Comparison of ENCODE assay signal across 8 cellular contexts in the genomic region with DNA sequence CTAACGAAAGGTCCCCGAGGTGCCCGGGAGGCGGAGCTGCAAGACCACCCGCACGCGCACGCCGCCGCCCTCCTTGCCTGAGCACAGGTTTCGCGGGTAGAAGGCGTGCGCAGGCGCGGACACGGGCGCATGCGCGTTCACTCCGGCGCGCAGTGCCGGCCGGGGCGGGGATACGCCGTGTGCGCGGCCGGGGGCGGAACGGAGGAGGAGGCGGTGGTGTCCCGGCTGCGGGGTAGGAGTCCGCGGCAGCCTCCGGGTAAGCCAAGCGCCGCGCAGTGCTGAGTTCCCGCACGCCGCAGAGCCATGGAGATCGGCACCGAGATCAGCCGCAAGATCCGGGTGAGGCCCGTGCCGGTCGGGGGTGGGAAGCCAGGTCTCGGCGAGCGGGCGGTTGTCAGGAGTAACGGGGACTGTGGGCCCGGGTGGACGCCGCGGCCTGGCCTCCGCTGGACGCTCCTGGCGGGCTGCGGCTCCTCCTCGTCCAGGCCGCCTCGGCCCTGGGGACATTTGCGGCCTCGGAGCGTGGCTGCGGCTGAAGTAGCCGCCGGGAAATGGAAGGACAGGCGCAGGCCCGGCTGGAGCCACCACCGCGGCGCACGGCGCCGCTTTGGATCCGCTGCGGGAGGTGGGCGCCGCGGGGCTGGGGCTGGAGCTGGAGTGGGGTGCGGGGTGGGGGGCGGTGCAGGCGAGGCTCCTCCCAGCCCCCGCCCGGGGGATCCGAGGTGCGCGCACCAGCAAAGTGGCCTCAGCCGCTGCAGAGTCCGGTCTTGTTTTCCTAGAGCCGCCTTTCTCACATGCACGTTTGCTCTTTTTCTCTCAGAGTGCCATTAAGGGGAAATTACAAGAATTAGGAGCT. TPM values are rescaled to one million over a fixed set of nuclear protein-coding genes. Genes with fewer than 3 reads are reported as not detected.
DNase-seq lines count a peak whose midpoint lies in the region; ATAC-seq and TF ChIP-seq lines count a peak whose summit lies in the region.

A gene with protein sequence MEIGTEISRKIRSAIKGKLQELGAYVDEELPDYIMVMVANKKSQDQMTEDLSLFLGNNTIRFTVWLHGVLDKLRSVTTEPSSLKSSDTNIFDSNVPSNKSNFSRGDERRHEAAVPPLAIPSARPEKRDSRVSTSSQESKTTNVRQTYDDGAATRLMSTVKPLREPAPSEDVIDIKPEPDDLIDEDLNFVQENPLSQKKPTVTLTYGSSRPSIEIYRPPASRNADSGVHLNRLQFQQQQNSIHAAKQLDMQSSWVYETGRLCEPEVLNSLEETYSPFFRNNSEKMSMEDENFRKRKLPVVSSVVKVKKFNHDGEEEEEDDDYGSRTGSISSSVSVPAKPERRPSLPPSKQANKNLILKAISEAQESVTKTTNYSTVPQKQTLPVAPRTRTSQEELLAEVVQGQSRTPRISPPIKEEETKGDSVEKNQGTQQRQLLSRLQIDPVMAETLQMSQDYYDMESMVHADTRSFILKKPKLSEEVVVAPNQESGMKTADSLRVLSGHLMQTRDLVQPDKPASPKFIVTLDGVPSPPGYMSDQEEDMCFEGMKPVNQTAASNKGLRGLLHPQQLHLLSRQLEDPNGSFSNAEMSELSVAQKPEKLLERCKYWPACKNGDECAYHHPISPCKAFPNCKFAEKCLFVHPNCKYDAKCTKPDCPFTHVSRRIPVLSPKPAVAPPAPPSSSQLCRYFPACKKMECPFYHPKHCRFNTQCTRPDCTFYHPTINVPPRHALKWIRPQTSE (plus strand): TSS at position 207 of the 856 bp plus-strand sequence. CDS start 97 bp downstream, at position 304.

- peaks cover 17% of the 10 kb centered on the region for H3K4me1 Mint-ChIP-seq in activated T-helper 17 cell treated with anti-CD3 and anti-CD28 coated beads, Interleukin-2, amount 50 U/mL, for 72 hours
- peaks cover 22 to 23% of the 10 kb centered on the region in 2 donors for H3K4me1 Mint-ChIP-seq in natural killer cell

- TF ChIP-seq CTCF in RWPE1 (conservative IDR thresholded peaks at IDR 0.05; ENCODE audit: low read depth) (no peak), fibroblast of mammary gland (conservative IDR thresholded peaks at IDR 0.05; ENCODE audit: control insufficient read depth, insufficient read depth, low read depth, low read length) (no peak), natural killer cell (IDR thresholded peaks at IDR 0.05) (no peak)

- H3K4me3 Mint-ChIP-seq in activated T-helper 17 cell treated with anti-CD3 and anti-CD28 coated beads, Interleukin-2, amount 50 U/mL, for 72 hours, result peak within 1 kb of the TSS; percentile 90
- peak within 1 kb of the TSS; percentile 91 for H3K4me3 Mint-ChIP-seq in natural killer cell

- no peaks in the 10 kb centered on the region for H3K9me3 ChIP-seq in GM23248 (ENCODE audit: low read depth)

- peak within 1 kb of the TSS; percentile 91 for H3K27ac Mint-ChIP-seq in activated T-helper 17 cell treated with anti-CD3 and anti-CD28 coated beads, Interleukin-2, amount 50 U/mL, for 72 hours
- H3K27ac Mint-ChIP-seq in natural killer cell, result peak within 1 kb of the TSS; percentile 74 to 91

- H3K27me3 ChIP-seq in GM23248 (replicated peaks; ENCODE audit: insufficient read depth), result no peaks in the 10 kb centered on the region

- H3K27ac ChIP-seq in GM23248 (peak within 1 kb of the TSS; percentile 73), RWPE1 (peak within 1 kb of the TSS; percentile 93)

- peak within 1 kb of the TSS; percentile 88 for H2AFZ ChIP-seq in GM23248

- WGBS in GM23248 (ENCODE audit: low coverage in 1 of 2, low lambda C conversion rate in 2 of 2, missing lambda C conversion rate in 2 of 2), 2 experiments, result 1% methylated on average over 68 to 88 of the region's 99 CpGs

- no peaks in the 10 kb centered on the region for H3K27me3 Mint-ChIP-seq in activated T-helper 17 cell treated with anti-CD3 and anti-CD28 coated beads, Interleukin-2, amount 50 U/mL, for 72 hours
- H3K27me3 Mint-ChIP-seq in natural killer cell (ENCODE audit: low read depth in 2 of 2), result peaks cover 12 to 13% of the 10 kb centered on the region in 2 donors

- intact Hi-C loops in natural killer cell (cut with micrococcal nuclease), result loop anchor here (5.0 to 10.0 kb wide), 2 partner anchors 551 to 618 kb away; no protein-coding TSS in a partner anchor

- H3K79me2 ChIP-seq in GM23248 (ENCODE audit: insufficient read depth), result peaks cover 44% of the 10 kb centered on the region

- DNase-seq in EL (peak; percentile 89), GM23248 (peak; percentile 94), Kasumi-1 (lab: John Stamatoyannopoulos, UW) (peak; percentile 74 to 79), RWPE1 (ENCODE audit: low spot score) (peak; percentile 87), fibroblast of mammary gland (ENCODE audit: low read depth) (peak; percentile 80), natural killer cell (peak; percentile 84)
- DNase-seq in stimulated activated naive CD8-positive, alpha-beta T cell treated with anti-CD3 and anti-CD28 coated beads, Interleukin-15, Interleukin-2, amounts not matched to agents 100 U/mL and 50 U/mL, for 24 hours, result peak; percentile 89

- peaks cover 14% of the 10 kb centered on the region for H3K4me1 ChIP-seq in GM23248 (ENCODE audit: insufficient read depth)

- in situ Hi-C loops in GM23248 (cut with MboI), result loop anchor here (25.0 kb wide), 1 partner anchor 551 kb away; a partner anchor contains a TSS

- no peaks in the 10 kb centered on the region for H3K9me2 ChIP-seq in GM23248 (ENCODE audit: insufficient read depth)

- peak within 1 kb of the TSS; percentile 87 for H3K4me3 ChIP-seq in GM23248
- peak within 1 kb of the TSS; percentile 82 for H3K4me3 ChIP-seq in fibroblast of mammary gland (ENCODE audit: control insufficient read depth, low read depth, low read length)

- peak within 1 kb of the TSS; percentile 85 for H3K9ac ChIP-seq in GM23248

- H3K36me3 Mint-ChIP-seq in activated T-helper 17 cell treated with anti-CD3 and anti-CD28 coated beads, Interleukin-2, amount 50 U/mL, for 72 hours (ENCODE audit: low read depth), result peaks cover 23% of the 10 kb centered on the region
- peaks cover 2% of the 10 kb centered on the region for H3K36me3 Mint-ChIP-seq in natural killer cell

- peak; percentile 95 for ATAC-seq in activated T-helper 17 cell treated with anti-CD3 and anti-CD28 coated beads, Interleukin-2, amount 50 U/mL, for 72 hours (replicated peaks)
- ATAC-seq in natural killer cell, result peak; percentile 95 to 97 (median 96)
- peak; percentile 92 for ATAC-seq in stimulated activated naive CD8-positive, alpha-beta T cell treated with anti-CD3 and anti-CD28 coated beads, Interleukin-15, Interleukin-2, amounts not matched to agents 100 U/mL and 50 U/mL, for 24 hours

- POLR2A ChIA-PET in RWPE1 (lab: Yijun Ruan, JAX; ENCODE audit: low non-redundant PET), result no interaction called here

- H4K20me1 ChIP-seq in GM23248 (ENCODE audit: insufficient read depth), result peaks cover 7% of the 10 kb centered on the region; the same call in 1 of the 2 replicates

- peak within 1 kb of the TSS; percentile 97 for H3K4me2 ChIP-seq in GM23248 (ENCODE audit: unreplicated experiment)

- peaks cover 9% of the 10 kb centered on the region; the same call in 1 of the 2 replicates for H3F3A ChIP-seq in GM23248 (ENCODE audit: insufficient read depth)

- CTCF ChIA-PET in RWPE1 (lab: Yijun Ruan, JAX), result no interaction called here

- H3K36me3 ChIP-seq in GM23248 (ENCODE audit: low read depth), result peaks cover 13% of the 10 kb centered on the region

- no peaks in the 10 kb centered on the region for H3K9me3 Mint-ChIP-seq in activated T-helper 17 cell treated with anti-CD3 and anti-CD28 coated beads, Interleukin-2, amount 50 U/mL, for 72 hours
- H3K9me3 Mint-ChIP-seq in natural killer cell, result no peaks in the 10 kb centered on the region

RNA-seq across cellular contexts. Expression of the gene that starts here (rescaled TPM):
- 70.0 and 70.1 TPM in 2 replicates for total RNA-seq in GM23248 (2014; rRNA removed; shearing (Covaris generic))
- polyA plus RNA-seq in GM23248 (2016; fragmentation: Nextera tagmentation; extraction: Ambion mirVana), result 65.6 and 67.9 TPM in 2 replicates
- 10 to 100 TPM; 33.5 to 48.3 TPM for total RNA-seq in activated T-helper 17 cell treated with anti-CD3 and anti-CD28 coated beads, Interleukin-2, amount 50 U/mL, for 72 hours
- 10 to 100 TPM; 44.1 to 54.5 (median 53.4) TPM for total RNA-seq in natural killer cell

Comparison
In these comparisons a context has a peak if more than half of its experiments do, and no peak if none do; other contexts are left out.
1. Peak in every context shown above with its lines: DNase-seq, ATAC-seq, H3K4me3 ChIP-seq and H3K27ac ChIP-seq.